8 cellular contexts compared by ENCODE assay signal in genomic region chr9:137276757-137277328, GRCh38. TPM values are rescaled to one million over a fixed set of nuclear protein-coding genes. Genes with fewer than 3 reads are reported as not detected.
A peak's percentile ranks its signal among the peaks of the same experiment; 100 is the strongest.
DNase-seq lines count a peak whose midpoint lies in the region; ATAC-seq, FAIRE-seq and TF ChIP-seq lines count a peak whose summit lies in the region.

No MANE protein-coding gene starts in this region.

- peak in 1 of 2 experiments; percentile 79 for DNase-seq in A549 (ENCODE audit: low read depth in 1 of 2, low spot score in 1 of 2)
- peak; percentile 62 for DNase-seq in WTC11 (ENCODE audit: low spot score)
- DNase-seq in glutamatergic neuron = peak; percentile 25
- no peak for DNase-seq in trophoblast cell
- no peak for DNase-seq in DMS153 treated with DMSO at 0.1 percent for 48 hours (lab: John Stamatoyannopoulos, UW; ENCODE audit: unreplicated experiment)
- no peak for DNase-seq in NCI-H774 (lab: John Stamatoyannopoulos, UW)

- H3K4me1 Mint-ChIP-seq in WTC11 = peaks cover 25% of the 10 kb centered on the region
- H3K4me1 Mint-ChIP-seq in glutamatergic neuron (ENCODE audit: low read depth, unreplicated experiment) = peaks cover 17% of the 10 kb centered on the region

- H3K79me2 ChIP-seq in trophoblast cell (ENCODE audit: control insufficient read depth, insufficient read depth, low read length, poor library complexity) = peaks cover 5% of the 10 kb centered on the region

- H3K9me3 ChIP-seq in A549 = no peaks in the 10 kb centered on the region
- peaks cover 17% of the 10 kb centered on the region for H3K9me3 ChIP-seq in trophoblast cell (ENCODE audit: insufficient read depth, low read depth, low read length)

- H3K23ac ChIP-seq in trophoblast cell (ENCODE audit: low read length) = no peak overlapping the region

- no peak for FAIRE-seq in A549 (lab: Jason Lieb, UNC)

- no peak overlapping the region for H3K18ac ChIP-seq in trophoblast cell (ENCODE audit: low read length)

- H3K4me1 ChIP-seq in A549 (peaks cover 33% of the 10 kb centered on the region), trophoblast cell (ENCODE audit: control insufficient read depth in 1 of 2, insufficient read depth in 2 of 2, low read length in 2 of 2) (peaks cover 27 to 29% of the 10 kb centered on the region in 2 experiments)

- peak overlapping the region; percentile 1 for H3K14ac ChIP-seq in trophoblast cell (ENCODE audit: low read length)

- H3K27me3 Mint-ChIP-seq in WTC11 (ENCODE audit: low read depth) = peaks cover 2% of the 10 kb centered on the region; the same call in 1 of the 2 replicates
- peaks cover 6% of the 10 kb centered on the region for H3K27me3 Mint-ChIP-seq in glutamatergic neuron (ENCODE audit: unreplicated experiment)

- H3K4me3 Mint-ChIP-seq in WTC11 (peak overlapping the region; percentile 59), glutamatergic neuron (ENCODE audit: unreplicated experiment) (no peak overlapping the region)

- H3K36me3 ChIP-seq in trophoblast cell (ENCODE audit: control insufficient read depth in 1 of 2, insufficient read depth in 2 of 2, low read length in 2 of 2) = peaks cover 37 to 41% of the 10 kb centered on the region in 2 experiments

- peak overlapping the region; percentile 90 for H3K27ac Mint-ChIP-seq in WTC11
- no peak overlapping the region for H3K27ac Mint-ChIP-seq in glutamatergic neuron (ENCODE audit: unreplicated experiment)

- no peak for TF ChIP-seq RAD21 in A549 (conservative IDR thresholded peaks at IDR 0.05 in 1 of 2, IDR thresholded peaks at IDR 0.05 in 1 of 2)

- H3K9me3 Mint-ChIP-seq in WTC11 = no peaks in the 10 kb centered on the region
- H3K9me3 Mint-ChIP-seq in glutamatergic neuron (ENCODE audit: unreplicated experiment) = peaks cover 6% of the 10 kb centered on the region

- H3K36me3 Mint-ChIP-seq in WTC11 (no peaks in the 10 kb centered on the region), glutamatergic neuron (ENCODE audit: unreplicated experiment) (no peaks in the 10 kb centered on the region)

- no peak overlapping the region for H4K8ac ChIP-seq in trophoblast cell (ENCODE audit: low read depth, low read length)

- 4% methylated on average over 15 of the region's 17 CpGs for WGBS in A549 (ENCODE audit: missing lambda C conversion rate)
- WGBS in trophoblast cell (ENCODE audit: extremely low coverage, insufficient coverage, insufficient read length) = no CpG with 5 or more reads among the region's 17 CpGs

- H3K4me3 ChIP-seq in A549 (peak overlapping the region; percentile 72), trophoblast cell (ENCODE audit: low read depth, low read length) (no peak overlapping the region)

- TF ChIP-seq EP300 in A549 (IDR thresholded peaks at IDR 0.05) = no peak

- H4K91ac ChIP-seq in trophoblast cell (ENCODE audit: low read depth, low read length) = peak overlapping the region; percentile 50

- H3K79me1 ChIP-seq in trophoblast cell (ENCODE audit: low read length) = peaks cover 17% of the 10 kb centered on the region

- no peak for TF ChIP-seq CTCF in A549 (IDR thresholded peaks at IDR 0.05)
- no peak for TF ChIP-seq CTCF in WTC11 (IDR thresholded peaks at IDR 0.05)
- no peak for TF ChIP-seq CTCF in glutamatergic neuron (IDR thresholded peaks at IDR 0.05; ENCODE audit: partially characterized antibody, unreplicated experiment)

- H3K4ac ChIP-seq in trophoblast cell (ENCODE audit: low read depth, low read length) = no peak overlapping the region

- H3K27ac ChIP-seq in A549 (peak overlapping the region; percentile 94 to 96), trophoblast cell (ENCODE audit: low read depth, low read length) (peak overlapping the region; percentile 52)

- ATAC-seq in A549 (peak; percentile 32 to 71), HG02642 (IDR thresholded peaks at IDR 0.05; ENCODE audit: poor library complexity, unreplicated experiment) (peak; percentile 4), WTC11 (peak; percentile 32), GM19023 (IDR thresholded peaks at IDR 0.05; ENCODE audit: unreplicated experiment) (no peak)

- H3K4me2 ChIP-seq in A549 (peak overlapping the region; percentile 97), trophoblast cell (ENCODE audit: low read length) (peak overlapping the region; percentile 60)

- no peak overlapping the region for H2AK5ac ChIP-seq in trophoblast cell (ENCODE audit: low read length)

- peak overlapping the region; percentile 10 for H2BK12ac ChIP-seq in trophoblast cell (ENCODE audit: low read length)

- H3K9ac ChIP-seq in trophoblast cell (ENCODE audit: low read length) = no peak overlapping the region

- CTCF ChIA-PET in A549 (lab: Yijun Ruan, JAX) = interaction anchor here (0.9 to 2.8 kb wide), 13 partner anchors 10 to 281 kb away, joined by 3 to 16 read pairs (median 3); partner anchors contain the start of genes EXD3, NOXA1, NRARP and RNF224
- CTCF ChIA-PET in WTC11 (lab: Charles Lee) = interaction anchor here (0.6 to 2.7 kb wide), 22 partner anchors 10 to 258 kb away, joined by 3 to 30 read pairs (median 5); partner anchors contain the start of genes ENTPD8, EXD3, NELFB and NOXA1

- no peak overlapping the region for H2BK5ac ChIP-seq in trophoblast cell (ENCODE audit: low read depth, low read length, poor library complexity)

- no peak overlapping the region for H2BK120ac ChIP-seq in trophoblast cell (ENCODE audit: insufficient read depth, low read length, poor library complexity)

- no peak overlapping the region for H2AFZ ChIP-seq in trophoblast cell (ENCODE audit: insufficient read depth, low read length, poor library complexity)

- no peaks in the 10 kb centered on the region for H3K27me3 ChIP-seq in trophoblast cell (ENCODE audit: insufficient read depth, low read length)

- POLR2A ChIA-PET in A549 (lab: Yijun Ruan, JAX) (interaction anchor here (0.5 to 2.2 kb wide), 7 partner anchors 17 to 342 kb away, joined by 3 to 29 read pairs (median 4); partner anchors contain the start of genes EHMT1, NRARP and TUBB4B), WTC11 (lab: Charles Lee) (interaction anchor here (0.7 to 2.0 kb wide), 5 partner anchors 27 to 39 kb away, joined by 3 to 12 read pairs (median 4); partner anchors contain the start of gene TUBB4B)

- H4K12ac ChIP-seq in trophoblast cell (ENCODE audit: low read depth, low read length) = peak overlapping the region; percentile 8

- no peak for TF ChIP-seq POLR2A in A549 (IDR thresholded peaks at IDR 0.05; ENCODE audit: low read length)

TF ChIP-seq in A549, 52 proteins besides CTCF, POLR2A, EP300 and RAD21 (continues in another document):
- TF ChIP-seq TP53 (CRISPR knock-in tag; IDR thresholded peaks at IDR 0.05) = 0 out of 2 replicates have a peak, but pooled peaks have one; percentile 32
- peak; percentile 73; the same call in 1 of the 2 replicates for TF ChIP-seq MYC (IDR thresholded peaks at IDR 0.05; ENCODE audit: borderline replicate concordance, low read length)
- TF ChIP-seq CEBPB (IDR thresholded peaks at IDR 0.05) = 0 out of 4 replicates have a peak, but pooled peaks of 1 of the 2 experiments have one; percentile 19

RNA-seq across cellular contexts. Expression of gene TOR4A, which starts 0.7 kb away (rescaled TPM):
- polyA plus RNA-seq in A549 (2011; rRNA removed) (8.7 and 9.8 TPM in 2 replicates), A549 (2017; fragmentation: RNase III; extraction: RNeasy Plus Mini Kit Qiagen cat#74134 plus additional on column Dnase treatment) (15.6 to 18.6 TPM (median 17.5 TPM) in 3 replicates)
- 10.9 and 17.9 TPM in 2 replicates for polyA plus RNA-seq in A549 (2012; cell fraction: cytosol; rRNA removed)
- 23.3 and 38.1 TPM in 2 replicates for polyA plus RNA-seq in A549 (2012; cell fraction: nucleus; rRNA removed)
- 7.4 and 10.4 TPM in 2 replicates for polyA minus RNA-seq in A549 (2011; rRNA and poly(A)+ RNA removed)
- total RNA-seq in WTC11 (2021) (7.3 to 11.8 TPM (median 11.3 TPM) in 3 replicates), glutamatergic neuron (ENCODE audit: unreplicated experiment) (1.5 TPM)
- polyA plus RNA-seq in trophoblast cell (2013) = 6.7 and 6.8 TPM in 2 replicates

RNA-seq across cellular contexts. Expression of gene NELFB, which starts 21.7 kb away (rescaled TPM):
- 31.8 and 33.8 TPM in 2 replicates for polyA plus RNA-seq in A549 (2011; rRNA removed)
- polyA plus RNA-seq in A549 (2012; cell fraction: cytosol; rRNA removed) = 81.9 and 98.3 TPM in 2 replicates
- polyA plus RNA-seq in A549 (2012; cell fraction: nucleus; rRNA removed) = 92.5 and 112 TPM in 2 replicates
- 44.4 to 46.3 TPM (median 45.3 TPM) in 3 replicates for polyA plus RNA-seq in A549 (2017; fragmentation: RNase III; extraction: RNeasy Plus Mini Kit Qiagen cat#74134 plus additional on column Dnase treatment)
- polyA minus RNA-seq in A549 (2011; rRNA and poly(A)+ RNA removed) = 23.6 and 32.9 TPM in 2 replicates
- total RNA-seq in WTC11 (2021) = 93.7 to 95.0 TPM (median 94.7 TPM) in 3 replicates
- total RNA-seq in glutamatergic neuron (ENCODE audit: unreplicated experiment) = 48.5 TPM
- 33.0 and 34.2 TPM in 2 replicates for polyA plus RNA-seq in trophoblast cell (2013)

RNA-seq across cellular contexts. Expression of gene NRARP, which starts 25.2 kb away (rescaled TPM):
- 3.2 and 5.1 TPM in 2 replicates for polyA plus RNA-seq in A549 (2011; rRNA removed)
- 9.0 and 17.2 TPM in 2 replicates for polyA plus RNA-seq in A549 (2012; cell fraction: cytosol; rRNA removed)
- 17.0 and 17.5 TPM in 2 replicates for polyA plus RNA-seq in A549 (2012; cell fraction: nucleus; rRNA removed)
- polyA plus RNA-seq in A549 (2017; fragmentation: RNase III; extraction: RNeasy Plus Mini Kit Qiagen cat#74134 plus additional on column Dnase treatment) = 1.3 to 1.4 TPM (median 1.3 TPM) in 3 replicates
- 1.3 and 2.8 TPM in 2 replicates for polyA minus RNA-seq in A549 (2011; rRNA and poly(A)+ RNA removed)
- total RNA-seq in WTC11 (2021) = 46.7 to 52.4 TPM (median 51.5 TPM) in 3 replicates
- total RNA-seq in glutamatergic neuron (ENCODE audit: unreplicated experiment) = 15.2 TPM
- polyA plus RNA-seq in trophoblast cell (2013) = 1.6 and 1.7 TPM in 2 replicates

RNA-seq across cellular contexts. Expression of gene STPG3, which starts 25.8 kb away (rescaled TPM):
- polyA plus RNA-seq in A549 (2011; rRNA removed) = not detected in 2 replicates
- not detected in 2 replicates for polyA plus RNA-seq in A549 (2012; cell fraction: cytosol; rRNA removed)
- polyA plus RNA-seq in A549 (2012; cell fraction: nucleus; rRNA removed) = not detected in 2 replicates
- not detected in 3 replicates for polyA plus RNA-seq in A549 (2017; fragmentation: RNase III; extraction: RNeasy Plus Mini Kit Qiagen cat#74134 plus additional on column Dnase treatment)
- polyA minus RNA-seq in A549 (2011; rRNA and poly(A)+ RNA removed) = not detected in 2 replicates
- total RNA-seq in WTC11 (2021) = 0.21 to 0.26 TPM in 2 of 3 replicates, not detected in the other
- total RNA-seq in glutamatergic neuron (ENCODE audit: unreplicated experiment) = not detected
- polyA plus RNA-seq in trophoblast cell (2013) = not detected in 2 replicates

RNA-seq across cellular contexts. Expression of gene TUBB4B, which starts 35.8 kb away (rescaled TPM):
- polyA plus RNA-seq in A549 (2011; rRNA removed) (256 and 268 TPM in 2 replicates), A549 (2017; fragmentation: RNase III; extraction: RNeasy Plus Mini Kit Qiagen cat#74134 plus additional on column Dnase treatment) (646 to 795 TPM (median 671 TPM) in 3 replicates)
- 1,090 and 1,227 TPM in 2 replicates for polyA plus RNA-seq in A549 (2012; cell fraction: cytosol; rRNA removed)
- 1,168 and 1,626 TPM in 2 replicates for polyA plus RNA-seq in A549 (2012; cell fraction: nucleus; rRNA removed)
- polyA minus RNA-seq in A549 (2011; rRNA and poly(A)+ RNA removed) = 286 and 296 TPM in 2 replicates
- total RNA-seq in WTC11 (2021) (373 to 376 TPM (median 375 TPM) in 3 replicates), glutamatergic neuron (ENCODE audit: unreplicated experiment) (192 TPM)
- polyA plus RNA-seq in trophoblast cell (2013) = 432 and 443 TPM in 2 replicates

Comparison
In these comparisons a context has a peak if more than half of its experiments do, and no peak if none do; other contexts are left out.
1. DNase-seq: peak in WTC11 (single experiment) and glutamatergic neuron (single experiment); none in trophoblast cell (0 of 2), DMS153 treated with DMSO at 0.1 percent for 48 hours (single experiment) and NCI-H774 (single experiment).
2. Of the 8 proteins assayed by ChIP-seq in both WTC11 and A549: peak only in WTC11: none; only in A549: TP53 and USF2; in both: MAX; in neither: 5.